Comparison of ENCODE assay signal across 12 cellular contexts in the genomic region with DNA sequence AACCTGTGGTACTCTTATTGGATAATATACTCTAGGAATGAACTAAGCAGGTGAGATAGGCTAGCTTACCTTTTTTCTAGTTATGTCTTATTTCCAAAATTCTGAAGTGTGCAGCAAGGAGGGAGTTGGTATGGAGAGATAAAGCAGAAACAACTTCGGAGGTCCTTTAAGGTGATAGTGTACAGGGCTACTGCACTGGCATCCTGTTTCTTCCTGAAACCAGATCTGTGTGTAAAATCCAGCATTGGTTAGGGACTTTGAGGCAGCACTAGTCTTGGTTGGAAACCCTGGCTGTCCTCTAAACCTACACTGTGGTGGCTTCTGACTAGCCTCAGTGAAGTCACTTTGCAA.
DNase-seq lines count a peak whose midpoint lies in the region; ATAC-seq and TF ChIP-seq lines count a peak whose summit lies in the region.
"Had no signal": no experiment of that assay in that cellular context is flagged by ENCODE, and none has a peak within 500 bp of the region (broad histone marks: within the 10 kb centered on the region; RNA-seq: fewer than 3 reads in every experiment).

No MANE protein-coding gene starts in this region.

- peaks cover 3 to 36% (median 20%) of the 10 kb centered on the region in 4 donors for H3K4me1 ChIP-seq in transverse colon
- H3K4me1 ChIP-seq: Caco-2 had no signal

- peak overlapping the region in 1 of 4 donors; percentile 51 for H3K4me3 ChIP-seq in transverse colon

- ATAC-seq in T-helper 17 cell = peak; percentile 5
- no peak for ATAC-seq in GM21825 (IDR thresholded peaks at IDR 0.05; ENCODE audit: unreplicated experiment)

- H3K36me3 ChIP-seq in transverse colon = no peaks in the 10 kb centered on the region

- no peaks in the 10 kb centered on the region for H3K9me3 Mint-ChIP-seq in activated naive CD4-positive, alpha-beta T cell treated with anti-CD3 and anti-CD28 coated beads for 36 hours
- H3K9me3 Mint-ChIP-seq: H9 had no signal

- peak overlapping the region; percentile 94 for H3K27ac Mint-ChIP-seq in activated naive CD4-positive, alpha-beta T cell treated with anti-CD3 and anti-CD28 coated beads for 36 hours
- H3K27ac Mint-ChIP-seq in T-helper 17 cell = peak overlapping the region; percentile 61
- H3K27ac Mint-ChIP-seq: activated CD8-positive, alpha-beta T cell treated with anti-CD3 and anti-CD28 coated beads, Interleukin-2, amount 10 ng/mL, durations not matched to agents 7 days and 5 days had no signal

- no peak for DNase-seq in activated naive CD4-positive, alpha-beta T cell treated with anti-CD3 and anti-CD28 coated beads for 36 hours
- no peak for DNase-seq in activated naive CD4-positive, alpha-beta T cell treated with Interleukin-2 at 50 U/mL for 16 hours
- DNase-seq in T-helper 17 cell (no peak), transverse colon (no peak), DMS 273 (lab: John Stamatoyannopoulos, UW; ENCODE audit: unreplicated experiment) (no peak), T-helper 9 cell (no peak)
- DNase-seq: cortex of kidney had no signal

- TF ChIP-seq EP300 in transverse colon (IDR thresholded peaks at IDR 0.05; ENCODE audit: low read depth) = no peak

- H3K9me3 ChIP-seq in T-helper 17 cell (ENCODE audit: control insufficient read depth, low read length, poor library complexity, severe bottlenecking) (no peaks in the 10 kb centered on the region), transverse colon (no peaks in the 10 kb centered on the region)
- H3K9me3 ChIP-seq: Caco-2 had no signal

- intact Hi-C loops in activated naive CD4-positive, alpha-beta T cell treated with anti-CD3 and anti-CD28 coated beads for 36 hours (cut with micrococcal nuclease) = loop anchor here (1.0 kb wide), 2 partner anchors 105 to 268 kb away; no protein-coding TSS in a partner anchor
- intact Hi-C loops in transverse colon (cut with DNase I; ENCODE audit: low total_unique reads) = loop anchor here (5.0 kb wide), 1 partner anchor 105 kb away; no protein-coding TSS in a partner anchor

- no peak for TF ChIP-seq CTCF in transverse colon (IDR thresholded peaks at IDR 0.05)

- peak overlapping the region; percentile 22 for H3K27ac ChIP-seq in layer of hippocampus (ENCODE audit: low read depth, low read length)
- H3K27ac ChIP-seq in transverse colon = peak overlapping the region; percentile 83 to 89 (median 84)

- CTCF ChIA-PET in activated naive CD4-positive, alpha-beta T cell treated with anti-CD3 and anti-CD28 coated beads for 36 hours (lab: Charles Lee) = interaction anchor here (0.7 to 4.8 kb wide), 44 partner anchors 8 to 643 kb away, joined by 3 to 116 read pairs (median 6); a partner anchor contains a TSS

- H3K27me3 Mint-ChIP-seq in activated naive CD4-positive, alpha-beta T cell treated with anti-CD3 and anti-CD28 coated beads for 36 hours (ENCODE audit: low read depth) = no peaks in the 10 kb centered on the region
- H3K27me3 Mint-ChIP-seq in T-helper 17 cell = no peaks in the 10 kb centered on the region

- no peaks in the 10 kb centered on the region for H3K36me3 Mint-ChIP-seq in activated naive CD4-positive, alpha-beta T cell treated with anti-CD3 and anti-CD28 coated beads for 36 hours (ENCODE audit: low read depth)
- no peaks in the 10 kb centered on the region for H3K36me3 Mint-ChIP-seq in T-helper 17 cell (ENCODE audit: low read depth)

- no peak for TF ChIP-seq POLR2A in transverse colon (IDR thresholded peaks at IDR 0.05)

- in situ Hi-C loops in transverse colon (cut with MboI; ENCODE audit: low pct_ligation_motif_present in 1 of 4, low pct_unique_long_range_greater_than_20kb in 1 of 4, low sequenced_read_pairs in 3 of 4) = loop anchor here in 2 of 4 donors (25.0 kb wide), 2 partner anchors 95 to 270 kb away; no protein-coding TSS in a partner anchor

- H3K4me1 Mint-ChIP-seq in activated naive CD4-positive, alpha-beta T cell treated with anti-CD3 and anti-CD28 coated beads for 36 hours (ENCODE audit: low read depth) = peaks cover 40% of the 10 kb centered on the region
- H3K4me1 Mint-ChIP-seq in T-helper 17 cell = peaks cover 15% of the 10 kb centered on the region

- 66 to 67% methylated on average over 1 of the region's 1 CpG for WGBS in transverse colon (ENCODE audit: low coverage in 1 of 2), 2 donors

- H3K4me3 Mint-ChIP-seq in activated naive CD4-positive, alpha-beta T cell treated with anti-CD3 and anti-CD28 coated beads for 36 hours = peak overlapping the region; percentile 63
- peak overlapping the region; percentile 81 for H3K4me3 Mint-ChIP-seq in T-helper 17 cell
- H3K4me3 Mint-ChIP-seq: H9 had no signal

- H3K27me3 ChIP-seq in layer of hippocampus (ENCODE audit: control insufficient read depth, insufficient read depth, low read length) (no peaks in the 10 kb centered on the region), transverse colon (no peaks in the 10 kb centered on the region)
